15 cellular contexts compared by ENCODE assay signal in the genomic region with DNA sequence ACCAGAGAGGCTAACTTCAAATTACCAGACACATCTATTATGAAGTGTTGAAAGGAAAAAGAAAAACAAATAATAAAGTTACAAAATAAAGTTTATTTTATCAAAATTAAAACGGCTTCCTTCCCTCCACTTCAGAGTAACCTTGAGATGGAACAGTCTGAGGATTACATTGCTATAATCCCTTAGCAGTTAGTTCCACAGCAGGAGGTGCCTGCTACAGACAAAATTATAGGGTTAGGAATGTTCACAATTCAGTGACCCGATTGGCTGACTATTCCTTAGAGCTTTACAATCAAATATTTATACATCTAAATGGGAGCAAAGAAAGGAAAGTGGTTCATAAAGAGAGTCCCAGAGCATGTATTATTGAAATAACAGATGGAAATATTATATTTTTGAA.
DNase-seq lines count a peak whose midpoint lies in the region; TF ChIP-seq lines count a peak whose summit lies in the region.
"Had no signal": no experiment of that assay in that cellular context is flagged by ENCODE, and none has a peak within 500 bp of the region (broad histone marks: within the 10 kb centered on the region; RNA-seq: fewer than 3 reads in every experiment).

No MANE protein-coding gene starts in this region.

- H3K36me3 ChIP-seq in GM23248 (ENCODE audit: low read depth): no peaks in the 10 kb centered on the region
- H3K36me3 ChIP-seq: BE2C, SJCRH30 had no signal

- H3K4me3 ChIP-seq in GM23248 (no peak overlapping the region), choroid plexus epithelial cell (ENCODE audit: low read depth, low read length) (no peak overlapping the region)
- H3K4me3 ChIP-seq: GM23338, K562, PC-9, SJCRH30 had no signal

- no peaks in the 10 kb centered on the region for H3K27me3 Mint-ChIP-seq in osteocyte (ENCODE audit: unreplicated experiment)
- no peaks in the 10 kb centered on the region for H3K27me3 Mint-ChIP-seq in T-helper 2 cell treated with Interferon-gamma antibody and Interleukin-4, amounts not matched to agents 5 μg/mL and 100 μg/mL, for 36 hours (ENCODE audit: low read depth)

- H3K4me2 ChIP-seq in GM23248 (ENCODE audit: unreplicated experiment): no peak overlapping the region
- H3K4me2 ChIP-seq: GM23338, PC-9 had no signal

- H3K27me3 ChIP-seq in GM23248 (replicated peaks; ENCODE audit: insufficient read depth): no peaks in the 10 kb centered on the region
- H3K27me3 ChIP-seq: BE2C, SJCRH30 had no signal

- no peaks in the 10 kb centered on the region for H3K9me3 ChIP-seq in GM23248 (ENCODE audit: low read depth)
- H3K9me3 ChIP-seq: BE2C, SJCRH30 had no signal

- H3K27ac ChIP-seq in GM23248: peak overlapping the region; percentile 96
- H3K27ac ChIP-seq: PC-9, SJCRH30 had no signal

- no peaks in the 10 kb centered on the region for H4K20me1 ChIP-seq in GM23248 (ENCODE audit: insufficient read depth)

- H3K4me1 Mint-ChIP-seq in osteocyte (ENCODE audit: unreplicated experiment): peaks cover 26% of the 10 kb centered on the region
- no peaks in the 10 kb centered on the region for H3K4me1 Mint-ChIP-seq in T-helper 2 cell treated with Interferon-gamma antibody and Interleukin-4, amounts not matched to agents 5 μg/mL and 100 μg/mL, for 36 hours (ENCODE audit: low read depth)
- H3K4me1 Mint-ChIP-seq: GM23338 had no signal

- peak overlapping the region; percentile 75 for H3K9ac ChIP-seq in GM23248

- TF ChIP-seq CTCF in choroid plexus epithelial cell (conservative IDR thresholded peaks at IDR 0.05; ENCODE audit: low read depth, low read length) (no peak), osteocyte (IDR thresholded peaks at IDR 0.05) (no peak)

- in situ Hi-C loops in GM23248 (cut with MboI) (no loop called here), ACHN (cut with HindIII; ENCODE audit: low pct_ligation_motif_present, low pct_unique_long_range_greater_than_20kb, low sequenced_read_pairs) (no loop called here)

- peaks cover 21% of the 10 kb centered on the region for H3F3A ChIP-seq in GM23248 (ENCODE audit: insufficient read depth)

- no peaks in the 10 kb centered on the region for H3K9me2 ChIP-seq in GM23248 (ENCODE audit: insufficient read depth)

- no peak for DNase-seq in GM23248
- DNase-seq in NCI-H2227 (lab: John Stamatoyannopoulos, UW; ENCODE audit: unreplicated experiment): peak; percentile 74
- DNase-seq in choroid plexus epithelial cell (ENCODE audit: low read depth): peak; percentile 31
- DNase-seq in osteocyte (ENCODE audit: extremely low spot score, unreplicated experiment): no peak
- DNase-seq in NCI-H526 treated with DMSO at 0.1 percent for 48 hours (lab: John Stamatoyannopoulos, UW): no peak
- DNase-seq in T-helper 2 cell treated with Interferon-gamma antibody and Interleukin-4, amounts not matched to agents 5 μg/mL and 100 μg/mL, for 36 hours (ENCODE audit: low spot score): no peak
- no peak for DNase-seq in ACHN
- DNase-seq: BE2C; Calu3; CD4-positive, alpha-beta T cell; NCI-H1436; PC-9 had no signal

- H3K27ac Mint-ChIP-seq in osteocyte (ENCODE audit: unreplicated experiment): peak overlapping the region; percentile 39
- no peak overlapping the region for H3K27ac Mint-ChIP-seq in T-helper 2 cell treated with Interferon-gamma antibody and Interleukin-4, amounts not matched to agents 5 μg/mL and 100 μg/mL, for 36 hours
- H3K27ac Mint-ChIP-seq: CD4-positive, alpha-beta T cell; GM23338 had no signal

- no peak overlapping the region for H3K4me3 Mint-ChIP-seq in osteocyte (ENCODE audit: unreplicated experiment)
- H3K4me3 Mint-ChIP-seq in T-helper 2 cell treated with Interferon-gamma antibody and Interleukin-4, amounts not matched to agents 5 μg/mL and 100 μg/mL, for 36 hours: no peak overlapping the region
- H3K4me3 Mint-ChIP-seq: CD4-positive, alpha-beta T cell; GM23338 had no signal

- H3K79me2 ChIP-seq in GM23248 (ENCODE audit: insufficient read depth): no peaks in the 10 kb centered on the region

- H3K4me1 ChIP-seq in GM23248 (ENCODE audit: insufficient read depth): peaks cover 28% of the 10 kb centered on the region
- H3K4me1 ChIP-seq: BE2C, SJCRH30 had no signal

- H3K9me3 Mint-ChIP-seq in osteocyte (ENCODE audit: unreplicated experiment): peaks cover 20% of the 10 kb centered on the region
- no peaks in the 10 kb centered on the region for H3K9me3 Mint-ChIP-seq in T-helper 2 cell treated with Interferon-gamma antibody and Interleukin-4, amounts not matched to agents 5 μg/mL and 100 μg/mL, for 36 hours

- peak overlapping the region; percentile 8; the same call in 1 of the 2 replicates for H2AFZ ChIP-seq in GM23248
- H2AFZ ChIP-seq: GM23338, PC-9 had no signal

- H3K36me3 Mint-ChIP-seq in osteocyte (ENCODE audit: unreplicated experiment): peaks cover 12% of the 10 kb centered on the region
- no peaks in the 10 kb centered on the region for H3K36me3 Mint-ChIP-seq in T-helper 2 cell treated with Interferon-gamma antibody and Interleukin-4, amounts not matched to agents 5 μg/mL and 100 μg/mL, for 36 hours (ENCODE audit: low read depth)

- 33 to 37% methylated on average over 2 of the region's 2 CpGs for WGBS in GM23248 (ENCODE audit: low coverage in 1 of 2, low lambda C conversion rate in 2 of 2, missing lambda C conversion rate in 2 of 2), 2 experiments

Comparison
In these comparisons a context has a peak if more than half of its experiments do, and no peak if none do; other contexts are left out.
1. DNase-seq: peak in NCI-H2227 (single experiment) and choroid plexus epithelial cell (single experiment); none in GM23248 (single experiment), osteocyte (single experiment), NCI-H526 treated with DMSO at 0.1 percent for 48 hours (single experiment), T-helper 2 cell treated with Interferon-gamma antibody and Interleukin-4, amounts not matched to agents 5 μg/mL and 100 μg/mL, for 36 hours (single experiment) and ACHN (single experiment).